17 cellular contexts compared by ENCODE assay signal in genomic region chr2:38591152-38591551, GRCh38. TPM values are rescaled to one million over a fixed set of nuclear protein-coding genes. Genes with fewer than 3 reads are reported as not detected.
A peak's percentile ranks its signal among the peaks of the same experiment; 100 is the strongest.
DNase-seq lines count a peak whose midpoint lies in the region; ATAC-seq and TF ChIP-seq lines count a peak whose summit lies in the region.
"Had no signal": no experiment of that assay in that cellular context is flagged by ENCODE, and none has a peak within 500 bp of the region (broad histone marks: within the 10 kb centered on the region; RNA-seq: fewer than 3 reads in every experiment).

No MANE protein-coding gene starts in this region.

- H3K36me3 ChIP-seq in skeletal muscle tissue (ENCODE audit: control insufficient read depth in 3 of 3, insufficient read depth in 3 of 3, low read length in 3 of 3) (no peaks in the 10 kb centered on the region), smooth muscle cell (ENCODE audit: low read depth) (no peaks in the 10 kb centered on the region)
- H3K36me3 ChIP-seq: adrenal gland had no signal

- H3K27me3 Mint-ChIP-seq in activated T-cell treated with anti-CD3 and anti-CD28 coated beads, Interleukin-2, amount 50 U/mL, for 4 hours (ENCODE audit: low read depth), result no peaks in the 10 kb centered on the region
- no peaks in the 10 kb centered on the region for H3K27me3 Mint-ChIP-seq in T-helper 17 cell

- H3K9me3 Mint-ChIP-seq in activated T-cell treated with anti-CD3 and anti-CD28 coated beads, Interleukin-2, amount 50 U/mL, for 4 hours, result no peaks in the 10 kb centered on the region
- H3K9me3 Mint-ChIP-seq: T-helper 2 cell treated with Interferon-gamma antibody and Interleukin-4, amounts not matched to agents 5 μg/mL and 100 μg/mL, for 36 hours had no signal

- H3K9me3 ChIP-seq in T-helper 17 cell (ENCODE audit: control insufficient read depth, low read length, poor library complexity, severe bottlenecking), result no peaks in the 10 kb centered on the region
- no peaks in the 10 kb centered on the region for H3K9me3 ChIP-seq in skeletal muscle tissue (ENCODE audit: control insufficient read depth in 3 of 3, low read length in 3 of 3)
- H3K9me3 ChIP-seq in smooth muscle cell (replicated peaks; ENCODE audit: low read depth), result no peaks in the 10 kb centered on the region
- H3K9me3 ChIP-seq: adrenal gland had no signal

- peak overlapping the region; percentile 52 for H3K4me3 Mint-ChIP-seq in activated T-cell treated with anti-CD3 and anti-CD28 coated beads, Interleukin-2, amount 50 U/mL, for 4 hours
- peak overlapping the region; percentile 73 for H3K4me3 Mint-ChIP-seq in T-helper 17 cell
- H3K4me3 Mint-ChIP-seq: T-helper 2 cell treated with Interferon-gamma antibody and Interleukin-4, amounts not matched to agents 5 μg/mL and 100 μg/mL, for 36 hours had no signal

- DNase-seq in activated T-cell treated with anti-CD3 and anti-CD28 coated beads, Interleukin-2, amount 50 U/mL, for 4 hours, result no peak
- DNase-seq in activated T-cell treated with anti-CD3 and anti-CD28 coated beads, Interleukin-2, amount 50 U/mL, for 1 hour, result no peak
- DNase-seq in T-helper 17 cell (no peak), left ventricle myocardium superior (no peak), smooth muscle cell (lab: John Stamatoyannopoulos, UW; ENCODE audit: unreplicated experiment) (no peak), NCI-H1436 (lab: John Stamatoyannopoulos, UW) (no peak), occipital lobe (lab: John Stamatoyannopoulos, UW) (no peak)
- DNase-seq: activated CD4-positive, CD25-positive, alpha-beta regulatory T cell treated with anti-CD3 and anti-CD28 coated beads, Interleukin-2, amount 50 U/mL, for 72 hours; adrenal gland; foreskin keratinocyte; NCI-H1417 treated with DMSO at 0.1 percent for 48 hours; NCI-H2171 treated with DMSO at 0.1 percent for 48 hours; SHP77 treated with DMSO at 0.1 percent for 48 hours had no signal

- H3K27me3 ChIP-seq in skeletal muscle tissue (ENCODE audit: control insufficient read depth in 3 of 3, insufficient read depth in 3 of 3, low read length in 3 of 3) (no peaks in the 10 kb centered on the region), smooth muscle cell (ENCODE audit: low read depth) (no peaks in the 10 kb centered on the region)
- H3K27me3 ChIP-seq: adrenal gland, foreskin keratinocyte had no signal

- H3K4me1 ChIP-seq in skeletal muscle tissue (ENCODE audit: control insufficient read depth in 3 of 3, insufficient read depth in 3 of 3, low read length in 3 of 3) (peaks cover 25 to 34% (median 26%) of the 10 kb centered on the region in 3 donors), smooth muscle cell (ENCODE audit: low read depth) (no peaks in the 10 kb centered on the region)
- H3K4me1 ChIP-seq: foreskin keratinocyte had no signal

- ATAC-seq in activated T-cell treated with anti-CD3 and anti-CD28 coated beads, Interleukin-2, amount 50 U/mL, for 4 hours, result no peak
- ATAC-seq in T-helper 17 cell (no peak), left ventricle myocardium superior (peak; percentile 83)
- ATAC-seq: foreskin keratinocyte, GM12878, left lobe of liver had no signal

- H4K20me1 ChIP-seq in smooth muscle cell (ENCODE audit: low read depth), result peaks cover 99% of the 10 kb centered on the region

- H3K27ac Mint-ChIP-seq in T-helper 17 cell, result peak overlapping the region; percentile 98
- H3K27ac Mint-ChIP-seq: T-helper 2 cell treated with Interferon-gamma antibody and Interleukin-4, amounts not matched to agents 5 μg/mL and 100 μg/mL, for 36 hours had no signal

- 71% methylated on average over 2 of the region's 2 CpGs for WGBS in smooth muscle cell (ENCODE audit: low lambda C conversion rate)

- peaks cover 65% of the 10 kb centered on the region for H3K4me1 Mint-ChIP-seq in activated T-cell treated with anti-CD3 and anti-CD28 coated beads, Interleukin-2, amount 50 U/mL, for 4 hours (ENCODE audit: low read depth)
- peaks cover 52% of the 10 kb centered on the region for H3K4me1 Mint-ChIP-seq in T-helper 17 cell

- peak overlapping the region; percentile 33 to 55 (median 47) for H3K9ac ChIP-seq in skeletal muscle tissue (ENCODE audit: low read depth in 1 of 3, low read length in 3 of 3)
- H3K9ac ChIP-seq in smooth muscle cell (ENCODE audit: low read depth), result no peak overlapping the region

- H2AFZ ChIP-seq in smooth muscle cell (ENCODE audit: low read depth), result no peak overlapping the region

- no peak for TF ChIP-seq CTCF in smooth muscle cell (IDR thresholded peaks at IDR 0.05; ENCODE audit: borderline replicate concordance, insufficient read depth, poor library complexity, severe bottlenecking)

- peaks cover 37% of the 10 kb centered on the region for H3K36me3 Mint-ChIP-seq in activated T-cell treated with anti-CD3 and anti-CD28 coated beads, Interleukin-2, amount 50 U/mL, for 4 hours (ENCODE audit: insufficient read depth)
- H3K36me3 Mint-ChIP-seq in T-helper 17 cell (ENCODE audit: low read depth), result peaks cover 2% of the 10 kb centered on the region

- intact Hi-C loops in left ventricle myocardium superior (cut with micrococcal nuclease), result no loop called here

- H3K27ac ChIP-seq in skeletal muscle tissue (ENCODE audit: low read depth, low read length) (peak overlapping the region; percentile 91), smooth muscle cell (ENCODE audit: low read depth) (no peak overlapping the region)
- H3K27ac ChIP-seq: foreskin keratinocyte had no signal

- peak overlapping the region in 2 of 3 donors; percentile 37 to 63 for H3K4me3 ChIP-seq in skeletal muscle tissue (ENCODE audit: low read length in 3 of 3)
- no peak overlapping the region for H3K4me3 ChIP-seq in smooth muscle cell
- H3K4me3 ChIP-seq: adrenal gland, GM12878 had no signal

- peaks cover 100% of the 10 kb centered on the region for H3K79me2 ChIP-seq in smooth muscle cell (ENCODE audit: low read depth)

- no peak overlapping the region for H3K4me2 ChIP-seq in smooth muscle cell

- H3F3A ChIP-seq in smooth muscle cell (ENCODE audit: low read depth), result no peaks in the 10 kb centered on the region

RNA-seq across cellular contexts. Expression of gene HNRNPLL, which starts 11.6 kb away (rescaled TPM):
- 10 to 100 TPM; 62.7 to 86.3 (median 70.1) TPM for total RNA-seq in activated T-cell treated with anti-CD3 and anti-CD28 coated beads, Interleukin-2, amount 50 U/mL, for 4 hours
- total RNA-seq in T-helper 17 cell (10 to 100 TPM; 81.5 to 91.5 TPM), left ventricle myocardium superior (27.0 TPM), skeletal muscle tissue (48.0 TPM), smooth muscle cell (37.4 and 57.1 TPM in 2 replicates), occipital lobe (110 TPM)
- polyA plus RNA-seq in smooth muscle cell, result 40.2 and 42.8 TPM in 2 replicates
